In genomic region chr14:100017578-100017977, GRCh38 we compare ENCODE assay signal across 20 cellular contexts. TPM values are rescaled to one million over a fixed set of nuclear protein-coding genes. Genes with fewer than 3 reads are reported as not detected.
DNase-seq lines count a peak whose midpoint lies in the region; ATAC-seq, FAIRE-seq and TF ChIP-seq lines count a peak whose summit lies in the region.
"Had no signal": no experiment of that assay in that cellular context is flagged by ENCODE, and none has a peak within 500 bp of the region (broad histone marks: within the 10 kb centered on the region; RNA-seq: fewer than 3 reads in every experiment).

No MANE protein-coding gene starts in this region.

- H3K9me3 ChIP-seq in endothelial cell of umbilical vein (replicated peaks; ENCODE audit: control insufficient read depth, insufficient read depth, low read length) (no peaks in the 10 kb centered on the region), neural progenitor cell (ENCODE audit: low read depth) (no peaks in the 10 kb centered on the region)
- H3K9me3 ChIP-seq: A549, Peyer's patch, SK-N-SH had no signal

- TF ChIP-seq CTCF in endothelial cell of umbilical vein (IDR thresholded peaks at IDR 0.05; ENCODE audit: extremely low read depth in 1 of 2, insufficient read depth in 1 of 2, low read depth in 1 of 2, low read length in 2 of 2) (no peak), neural progenitor cell (IDR thresholded peaks at IDR 0.05) (no peak)

- no peak for FAIRE-seq in endothelial cell of umbilical vein (lab: Jason Lieb, UNC)
- FAIRE-seq: A549 had no signal

- H3F3A ChIP-seq in neural progenitor cell (ENCODE audit: low read depth): peaks cover 10% of the 10 kb centered on the region

- dilution Hi-C loops in endothelial cell of umbilical vein (cut with MboI; ENCODE audit: extremely low pct_ligation_motif_present, low sequenced_read_pairs): no loop called here

- H3K36me3 Mint-ChIP-seq in neural progenitor cell: peaks cover 12% of the 10 kb centered on the region
- H3K36me3 Mint-ChIP-seq: CD14-positive monocyte had no signal

- peak; percentile 30 for DNase-seq in AG20443 (ENCODE audit: low spot score)
- peak; percentile 81 for DNase-seq in LHCN-M2 (ENCODE audit: low read depth)
- peak; percentile 35 for DNase-seq in endothelial cell of umbilical vein (ENCODE audit: low read depth, low spot score)
- DNase-seq in neural progenitor cell (ENCODE audit: low spot score): no peak
- DNase-seq in SKM-1 (lab: John Stamatoyannopoulos, UW; ENCODE audit: unreplicated experiment): no peak
- DNase-seq in effector CD4-positive, alpha-beta T cell: no peak
- DNase-seq: AML-193, COR-L47, NCI-H1417 treated with DMSO at 0.1 percent for 48 hours, NCI-H2029, NCI-H2171 treated with DMSO at 0.1 percent for 48 hours, NCI-H524, Peyer's patch, Right ventricle myocardium superior, SK-N-SH had no signal

- H3K27ac Mint-ChIP-seq in neural progenitor cell: no peak overlapping the region
- H3K27ac Mint-ChIP-seq: GM23338 had no signal

- POLR2A ChIA-PET in endothelial cell of umbilical vein (lab: Charles Lee): no interaction called here

- H3K27me3 Mint-ChIP-seq in neural progenitor cell (ENCODE audit: insufficient read depth, low read depth): peaks cover 3% of the 10 kb centered on the region

- H2AFZ ChIP-seq in endothelial cell of umbilical vein (ENCODE audit: low read depth, low read length) (no peak overlapping the region), neural progenitor cell (replicated peaks) (no peak overlapping the region)
- H2AFZ ChIP-seq: GM23338 had no signal

- H3K4me3 ChIP-seq in endothelial cell of umbilical vein (replicated peaks in 1 of 3; ENCODE audit: insufficient read depth in 1 of 3, low read depth in 1 of 3, low read length in 3 of 3) (no peak overlapping the region), neural progenitor cell (no peak overlapping the region)
- H3K4me3 ChIP-seq: A549, GM23338, Peyer's patch had no signal

- H4K20me1 ChIP-seq in endothelial cell of umbilical vein (replicated peaks; ENCODE audit: control insufficient read depth, extremely low read depth, insufficient read depth, low read length) (no peaks in the 10 kb centered on the region), neural progenitor cell (ENCODE audit: low read depth) (peaks cover 53% of the 10 kb centered on the region)

- no TSS peak for BruUV-seq in endothelial cell of umbilical vein (replicated peaks; lab: Mats Ljungman, UMichigan)

- H3K36me3 ChIP-seq in endothelial cell of umbilical vein (ENCODE audit: control insufficient read depth in 2 of 2, extremely low read depth in 1 of 2, insufficient read depth in 2 of 2, low read length in 2 of 2) (no peaks in the 10 kb centered on the region), neural progenitor cell (no peaks in the 10 kb centered on the region)
- H3K36me3 ChIP-seq: Peyer's patch had no signal

- H3K9ac ChIP-seq in endothelial cell of umbilical vein (replicated peaks; ENCODE audit: extremely low read depth, insufficient read depth, low read length): no peak overlapping the region
- peak overlapping the region; percentile 22 for H3K9ac ChIP-seq in neural progenitor cell
- H3K9ac ChIP-seq: SK-N-SH had no signal

- H3K27me3 ChIP-seq in endothelial cell of umbilical vein (ENCODE audit: control insufficient read depth in 2 of 2, insufficient read depth in 2 of 2, low read length in 2 of 2): no peaks in the 10 kb centered on the region
- H3K27me3 ChIP-seq in neural progenitor cell: no peaks in the 10 kb centered on the region
- H3K27me3 ChIP-seq: Peyer's patch had no signal

- no peak for TF ChIP-seq POLR2A in endothelial cell of umbilical vein (IDR thresholded peaks at IDR 0.05; ENCODE audit: low read depth, low read length)

- H3K9me3 Mint-ChIP-seq in neural progenitor cell: peaks cover 11% of the 10 kb centered on the region
- H3K9me3 Mint-ChIP-seq: GM23338 had no signal

- H3K4me1 ChIP-seq in endothelial cell of umbilical vein (ENCODE audit: control insufficient read depth, extremely low read depth, insufficient read depth, low read length) (no peaks in the 10 kb centered on the region), neural progenitor cell (peaks cover 31% of the 10 kb centered on the region)

- intact Hi-C loops in endothelial cell of umbilical vein (cut with micrococcal nuclease): no loop called here

- H3K79me2 ChIP-seq in endothelial cell of umbilical vein (ENCODE audit: control insufficient read depth, insufficient read depth, low read length) (no peaks in the 10 kb centered on the region), neural progenitor cell (ENCODE audit: low read depth) (peaks cover 57% of the 10 kb centered on the region)

- H3K9me1 ChIP-seq in endothelial cell of umbilical vein (replicated peaks; ENCODE audit: control insufficient read depth, extremely low read depth, insufficient read depth, low read length): no peaks in the 10 kb centered on the region

- ATAC-seq in HG02571 (IDR thresholded peaks at IDR 0.05; ENCODE audit: unreplicated experiment): no peak
- ATAC-seq: HCT116 had no signal

- H3K4me3 Mint-ChIP-seq in neural progenitor cell: no peak overlapping the region
- H3K4me3 Mint-ChIP-seq: CD14-positive monocyte, GM23338 had no signal

- no peak overlapping the region for H3K4me2 ChIP-seq in endothelial cell of umbilical vein (ENCODE audit: insufficient read depth, low read length)
- no peak overlapping the region for H3K4me2 ChIP-seq in neural progenitor cell
- H3K4me2 ChIP-seq: GM23338, SK-N-SH had no signal

- CTCF ChIA-PET in endothelial cell of umbilical vein (lab: Charles Lee): interaction anchor here (0.9 to 1.6 kb wide), 3 partner anchors 13 to 90 kb away, joined by 3 to 4 read pairs (median 3); no protein-coding TSS in a partner anchor

- H3K4me1 Mint-ChIP-seq in neural progenitor cell: peaks cover 44% of the 10 kb centered on the region

- H3K27ac ChIP-seq in endothelial cell of umbilical vein (ENCODE audit: insufficient read depth, low read depth, low read length) (no peak overlapping the region), neural progenitor cell (no peak overlapping the region)
- H3K27ac ChIP-seq: Peyer's patch had no signal

TF ChIP-seq in endothelial cell of umbilical vein, 7 proteins besides CTCF, POLR2A, EP300 and RAD21:
- TF ChIP-seq GATA2 (IDR thresholded peaks at IDR 0.05; ENCODE audit: insufficient read depth, insufficient read length, low read depth, low read length) (no peak), FOS (IDR thresholded peaks at IDR 0.05; ENCODE audit: borderline replicate concordance, insufficient read depth, low read length) (no peak), POLR2AphosphoS5 (IDR thresholded peaks at IDR 0.05; ENCODE audit: insufficient read depth, low read depth, low read length) (no peak), JUN (IDR thresholded peaks at IDR 0.05; ENCODE audit: borderline replicate concordance, insufficient read depth, insufficient read length, low read depth) (no peak), EZH2 (IDR thresholded peaks at IDR 0.05; ENCODE audit: borderline replicate concordance, low read depth, low read length, severe bottlenecking) (no peak), MYC (IDR thresholded peaks at IDR 0.05; ENCODE audit: low read depth, low read length) (no peak)
- TF ChIP-seq, protein P1, sequence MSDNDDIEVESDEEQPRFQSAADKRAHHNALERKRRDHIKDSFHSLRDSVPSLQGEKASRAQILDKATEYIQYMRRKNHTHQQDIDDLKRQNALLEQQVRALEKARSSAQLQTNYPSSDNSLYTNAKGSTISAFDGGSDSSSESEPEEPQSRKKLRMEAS (IDR thresholded peaks at IDR 0.05; ENCODE audit: insufficient read depth, insufficient read length): no peak

RNA-seq across cellular contexts. Expression of gene EVL, which starts 47.6 kb away (rescaled TPM):
- total RNA-seq in LHCN-M2 (2014; rRNA removed) (24.1 and 169 TPM in 2 replicates), endothelial cell of umbilical vein (61.9 and 62.5 TPM in 2 replicates), neural progenitor cell (ENCODE audit: low replicate concordance) (49.2 and 71.2 TPM in 2 replicates)
- polyA plus RNA-seq in LHCN-M2 (2012): 23.0 TPM
- 34.6 and 36.5 TPM in 2 replicates for polyA plus RNA-seq in endothelial cell of umbilical vein
- 29.6 and 33.9 TPM in 2 replicates for polyA plus RNA-seq in endothelial cell of umbilical vein (2011; cell fraction: cytosol; rRNA removed)
- polyA plus RNA-seq in endothelial cell of umbilical vein (2011; cell fraction: nucleus; rRNA removed): 164 and 173 TPM in 2 replicates
- 46.6 and 50.4 TPM in 2 replicates for polyA plus RNA-seq in endothelial cell of umbilical vein (2012)
- polyA minus RNA-seq in endothelial cell of umbilical vein: 40.0 and 48.4 TPM in 2 replicates
- 4.7 TPM for polyA minus RNA-seq in endothelial cell of umbilical vein (2011; cell fraction: cytosol; rRNA and poly(A)+ RNA removed)
- polyA minus RNA-seq in endothelial cell of umbilical vein (2011; cell fraction: nucleus; rRNA and poly(A)+ RNA removed): 50.3 and 54.3 TPM in 2 replicates

Comparison
In these comparisons a context has a peak if more than half of its experiments do, and no peak if none do; other contexts are left out.
1. DNase-seq: peak in AG20443 (single experiment), LHCN-M2 (single experiment) and endothelial cell of umbilical vein (single experiment); none in neural progenitor cell (single experiment), SKM-1 (single experiment) and effector CD4-positive, alpha-beta T cell (single experiment).